ENCODE assay signal across 8 cellular contexts in the genomic region with DNA sequence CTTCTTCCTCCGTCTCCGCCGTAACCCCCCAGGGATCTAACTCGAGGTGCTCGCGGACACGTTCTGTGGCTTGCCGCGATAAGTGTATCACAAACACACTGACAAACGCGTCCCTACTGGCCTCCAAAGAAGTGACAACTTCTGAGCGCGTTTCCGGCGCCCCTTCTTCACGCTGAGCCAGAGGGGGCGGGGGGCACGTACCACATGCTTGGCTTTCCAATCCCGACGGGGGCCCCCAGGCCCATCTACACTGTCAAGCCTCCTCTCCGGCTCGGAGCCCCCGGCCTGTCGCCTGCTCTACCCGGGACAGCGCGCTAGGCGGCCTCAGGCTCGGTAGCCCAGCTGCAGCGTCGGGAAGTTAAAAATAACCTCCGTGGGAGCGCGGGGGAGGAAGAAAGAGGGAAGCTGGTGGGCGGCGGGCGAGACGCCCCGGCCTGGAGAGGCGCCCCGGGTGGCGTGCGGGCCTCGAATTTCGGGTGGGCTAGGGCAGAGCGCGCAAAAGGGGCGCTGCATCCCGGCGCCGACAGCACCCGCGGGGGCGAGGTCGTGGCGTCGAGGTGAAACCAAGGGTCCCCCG. TPM values are rescaled to one million over a fixed set of nuclear protein-coding genes. Genes with fewer than 3 reads are reported as not detected.
DNase-seq lines count a peak whose midpoint lies in the region; ATAC-seq and TF ChIP-seq lines count a peak whose summit lies in the region.

No MANE protein-coding gene starts in this region.

- no peaks in the 10 kb centered on the region for H3K9me2 ChIP-seq in HCT116 (ENCODE audit: insufficient read depth)
- no peaks in the 10 kb centered on the region for H3K9me2 ChIP-seq in OCI-LY7 (ENCODE audit: insufficient read depth, low read length)

- H3K4me1 Mint-ChIP-seq in activated naive CD8-positive, alpha-beta T cell (ENCODE audit: low read depth) = peaks cover 10% of the 10 kb centered on the region

- no peak for TF ChIP-seq RAD21 in HCT116 (IDR thresholded peaks at IDR 0.05; ENCODE audit: low read depth)

- H3K9me3 ChIP-seq in HCT116 (ENCODE audit: control insufficient read depth in 1 of 2, insufficient read depth in 1 of 2, low read depth in 1 of 2, low read length in 2 of 2) (no peaks in the 10 kb centered on the region), OCI-LY7 (ENCODE audit: low read length) (no peaks in the 10 kb centered on the region), left ventricle myocardium inferior (replicated peaks) (no peaks in the 10 kb centered on the region)

- peak overlapping the region; percentile 80 for H3K27ac Mint-ChIP-seq in activated naive CD8-positive, alpha-beta T cell

- TF ChIP-seq POLR2A in HCT116 (IDR thresholded peaks at IDR 0.05; ENCODE audit: borderline replicate concordance, extremely low read depth, insufficient read depth, insufficient read length) = no peak

- H3K4me2 ChIP-seq in HCT116 (ENCODE audit: low read length) (peak overlapping the region; percentile 98), OCI-LY7 (ENCODE audit: low read length) (peak overlapping the region; percentile 97)

- H3K79me2 ChIP-seq in HCT116 (ENCODE audit: insufficient read depth, low read length) (no peaks in the 10 kb centered on the region), OCI-LY7 (ENCODE audit: insufficient read depth, low read depth, low read length) (no peaks in the 10 kb centered on the region)

- H3K27me3 Mint-ChIP-seq in activated naive CD8-positive, alpha-beta T cell = no peaks in the 10 kb centered on the region

- CTCF ChIA-PET in HCT116 (lab: Charles Lee) = interaction anchor here (0.9 to 5.3 kb wide), 8 partner anchors 13 to 120 kb away, joined by 3 to 42 read pairs (median 13); no protein-coding TSS in a partner anchor
- CTCF ChIA-PET in OCI-LY7 (lab: Charles Lee; ENCODE audit: unreplicated experiment) = interaction anchor here (0.9 kb wide), 1 partner anchor 14 kb away, joined by 3 read pairs; no protein-coding TSS in a partner anchor

- H3K4me1 ChIP-seq in HCT116 (ENCODE audit: control insufficient read depth in 1 of 2, insufficient read depth in 2 of 2, low read length in 2 of 2) = peaks cover 26 to 41% of the 10 kb centered on the region in 2 experiments
- peaks cover 29% of the 10 kb centered on the region for H3K4me1 ChIP-seq in OCI-LY7 (ENCODE audit: insufficient read depth, low read length, poor library complexity, severe bottlenecking)
- H3K4me1 ChIP-seq in left ventricle myocardium inferior = peaks cover 44% of the 10 kb centered on the region

- POLR2A ChIA-PET in HCT116 (lab: Charles Lee) = interaction anchor here (0.6 to 1.3 kb wide), 3 partner anchors 13 to 30 kb away, joined by 3 to 7 read pairs (median 3); partner anchors contain the start of gene PRPSAP1
- POLR2A ChIA-PET in OCI-LY7 (lab: Charles Lee) = interaction anchor here (0.5 to 0.6 kb wide), 4 partner anchors 12 to 474 kb away, joined by 3 to 4 read pairs (median 4); no protein-coding TSS in a partner anchor

- DNase-seq in ELF-1 (ENCODE audit: low read depth, low spot score) = peak; percentile 64
- DNase-seq in HCT116 (ENCODE audit: low read depth, low spot score) = no peak
- DNase-seq in OCI-LY7 (ENCODE audit: low spot score) = peak; percentile 63
- peak; percentile 56 for DNase-seq in left ventricle myocardium inferior
- DNase-seq in sciatic nerve (ENCODE audit: low spot score) = no peak
- no peak for DNase-seq in activated CD4-positive, CD25-positive, alpha-beta regulatory T cell treated with anti-CD3 and anti-CD28 coated beads, Interleukin-2, amount 50 U/mL, for 72 hours

- H3K36me3 ChIP-seq in HCT116 (ENCODE audit: control insufficient read depth in 1 of 2, insufficient read depth in 2 of 2, low read length in 2 of 2) (no peaks in the 10 kb centered on the region), OCI-LY7 (ENCODE audit: insufficient read depth, low read length) (peaks cover 6% of the 10 kb centered on the region), left ventricle myocardium inferior (no peaks in the 10 kb centered on the region)

- RAD21 ChIA-PET in HCT116 (lab: Charles Lee; ENCODE audit: low non-redundant PET in 1 of 2, low total read pairs in 2 of 2, uncharacterized antibody in 2 of 2, unreplicated experiment in 2 of 2) = interaction anchor here (0.9 to 1.4 kb wide), 3 partner anchors 13 to 18 kb away, joined by 3 read pairs; no protein-coding TSS in a partner anchor

- ATAC-seq in HCT116 = peak; percentile 49
- ATAC-seq in sciatic nerve = peak; percentile 11
- no peak for ATAC-seq in HG02840 (IDR thresholded peaks at IDR 0.05; ENCODE audit: low FRiP score, unreplicated experiment)

- peak overlapping the region; percentile 64 for H3K9ac ChIP-seq in HCT116 (ENCODE audit: low read length)

- H3K4me3 ChIP-seq in HCT116 (replicated peaks in 1 of 2; ENCODE audit: low read depth in 1 of 2, low read length in 2 of 2) (peak overlapping the region; percentile 56 to 73), OCI-LY7 (ENCODE audit: low read depth, low read length, poor library complexity, severe bottlenecking) (peak overlapping the region; percentile 64), left ventricle myocardium inferior (peak overlapping the region; percentile 75)

- no peaks in the 10 kb centered on the region for H3K36me3 Mint-ChIP-seq in activated naive CD8-positive, alpha-beta T cell

- H3K9me3 Mint-ChIP-seq in activated naive CD8-positive, alpha-beta T cell (ENCODE audit: low read depth) = no peaks in the 10 kb centered on the region

- H3K27me3 ChIP-seq in HCT116 (ENCODE audit: insufficient read depth, low read length) (peaks cover 11% of the 10 kb centered on the region; the same call in 1 of the 2 replicates), left ventricle myocardium inferior (ENCODE audit: low read depth) (no peaks in the 10 kb centered on the region)

- TF ChIP-seq CTCF in HCT116 (IDR thresholded peaks at IDR 0.05 in 2 of 3, conservative IDR thresholded peaks at IDR 0.05 in 1 of 3; ENCODE audit: borderline replicate concordance in 1 of 3, insufficient read depth in 1 of 3, low read depth in 2 of 3, low read length in 2 of 3) (peak in 2 of 3 experiments; percentile 33 to 42; a peak in 3 of 6 replicates), OCI-LY7 (conservative IDR thresholded peaks at IDR 0.05; ENCODE audit: low read length) (peak; percentile 65), left ventricle myocardium inferior (IDR thresholded peaks at IDR 0.05; ENCODE audit: borderline replicate concordance) (peak; percentile 57)

- peak overlapping the region; percentile 91 for H3K4me3 Mint-ChIP-seq in activated naive CD8-positive, alpha-beta T cell

- peak overlapping the region; percentile 45; the same call in 1 of the 2 replicates for H3K27ac ChIP-seq in HCT116 (ENCODE audit: low read depth, low read length)
- no peak overlapping the region for H3K27ac ChIP-seq in OCI-LY7 (ENCODE audit: low read depth, low read length, poor library complexity, severe bottlenecking)
- peak overlapping the region; percentile 89 for H3K27ac ChIP-seq in left ventricle myocardium inferior (replicated peaks)

- intact Hi-C loops in HCT116 (cut with micrococcal nuclease) = loop anchor here (1.0 kb wide), 1 partner anchor 18 kb away; no protein-coding TSS in a partner anchor
- intact Hi-C loops in OCI-LY7 (cut with micrococcal nuclease; ENCODE audit: unreplicated experiment) = loop anchor here (1.0 kb wide), 1 partner anchor 80 kb away; no protein-coding TSS in a partner anchor
- intact Hi-C loops in left ventricle myocardium inferior (cut with micrococcal nuclease) = no loop called here
- intact Hi-C loops in sciatic nerve (cut with DNase I) = no loop called here

- H4K20me1 ChIP-seq in HCT116 (ENCODE audit: insufficient read depth) (no peaks in the 10 kb centered on the region), OCI-LY7 (ENCODE audit: insufficient read depth, low read length) (no peaks in the 10 kb centered on the region)

- BruUV-seq in HCT116 (replicated peaks; lab: Mats Ljungman, UMichigan) = no TSS peak
- no TSS peak for BruUV-seq in OCI-LY7 (replicated peaks; lab: Mats Ljungman, UMichigan)

- peak overlapping the region; percentile 82 for H2AFZ ChIP-seq in HCT116 (ENCODE audit: low read depth, low read length, poor library complexity, severe bottlenecking)
- peak overlapping the region; percentile 62 for H2AFZ ChIP-seq in OCI-LY7 (ENCODE audit: low read length)

TF ChIP-seq in HCT116, 20 proteins besides CTCF, POLR2A, EP300 and RAD21:
- no peak for TF ChIP-seq FOSL1 (IDR thresholded peaks at IDR 0.05; ENCODE audit: low read depth)
- peak; percentile 48 for TF ChIP-seq EGR1 (IDR thresholded peaks at IDR 0.05; ENCODE audit: low read depth)
- TF ChIP-seq ZNF274 (IDR thresholded peaks at IDR 0.05; ENCODE audit: low read depth, low read length) = no peak
- TF ChIP-seq MAX (IDR thresholded peaks at IDR 0.05) = peak; percentile 12; the same call in 1 of the 2 replicates
TF ChIP-seq in HCT116: peak in this region for 2.

RNA-seq across cellular contexts. Expression of gene SPHK1, which starts 0.7 kb away (rescaled TPM):
- total RNA-seq in HCT116 (2021; ENCODE audit: unreplicated experiment) = 4.6 TPM
- 3.3 and 3.8 TPM in 2 replicates for polyA plus RNA-seq in HCT116 (2012)
- total RNA-seq in OCI-LY7 (2014; rRNA removed; shearing (Covaris generic)) = 0.28 and 0.36 TPM in 2 replicates
- 0.22 and 0.78 TPM in 2 replicates for total RNA-seq in OCI-LY7 (2022)
- 2.3 TPM for total RNA-seq in left ventricle myocardium inferior
- total RNA-seq in sciatic nerve = 19.4 TPM

RNA-seq across cellular contexts. Expression of gene PRPSAP1, which starts 30.0 kb away (rescaled TPM):
- total RNA-seq in HCT116 (2021; ENCODE audit: unreplicated experiment) (81.4 TPM), OCI-LY7 (2022) (111 and 130 TPM in 2 replicates), left ventricle myocardium inferior (30.7 TPM), sciatic nerve (74.3 TPM)
- polyA plus RNA-seq in HCT116 (2012) = 78.6 and 90.4 TPM in 2 replicates
- 52.6 and 53.3 TPM in 2 replicates for total RNA-seq in OCI-LY7 (2014; rRNA removed; shearing (Covaris generic))

Comparison
In these comparisons a context has a peak if more than half of its experiments do, and no peak if none do; other contexts are left out.
1. DNase-seq: peak in ELF-1 (single experiment), OCI-LY7 (single experiment) and left ventricle myocardium inferior (single experiment); none in HCT116 (single experiment), sciatic nerve (single experiment) and activated CD4-positive, CD25-positive, alpha-beta regulatory T cell treated with anti-CD3 and anti-CD28 coated beads, Interleukin-2, amount 50 U/mL, for 72 hours (single experiment).
2. intact Hi-C loops: an anchor here in HCT116 (1.0 kb wide) and OCI-LY7 (1.0 kb wide); none called in left ventricle myocardium inferior and sciatic nerve.
3. Peak in every context shown above with its lines, with median percentiles within 50 percentile points of each other: H3K4me3 ChIP-seq and CTCF ChIP-seq.